In the genomic region with DNA sequence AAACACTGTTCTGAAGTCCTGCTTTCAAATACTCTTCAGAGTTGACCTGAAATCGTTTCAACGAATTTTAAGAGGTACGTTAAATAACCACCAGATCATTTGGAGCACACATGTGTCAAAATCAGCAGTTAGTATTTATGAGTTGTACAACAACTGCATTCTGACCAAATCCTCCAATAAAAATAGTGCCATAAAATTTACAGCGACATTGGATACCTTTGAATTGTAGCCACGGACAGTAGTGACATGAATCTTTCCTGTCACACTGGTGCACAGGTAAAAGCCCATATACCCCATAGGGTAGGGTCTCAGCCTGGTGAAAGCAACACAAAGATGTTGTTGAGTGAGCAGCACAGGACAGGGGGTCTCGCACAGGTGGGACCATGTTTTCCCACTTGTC, we compare ENCODE assay signal across 1 cellular context.
A peak's percentile ranks its signal among the peaks of the same experiment; 100 is the strongest.
TF ChIP-seq lines count a peak whose summit lies in the region.

No MANE protein-coding gene starts in this region.

TF ChIP-seq in HEK293, 187 proteins besides CTCF, POLR2A, EP300 and RAD21 (continued from another document and continues in another):
- TF ChIP-seq, protein P1, sequence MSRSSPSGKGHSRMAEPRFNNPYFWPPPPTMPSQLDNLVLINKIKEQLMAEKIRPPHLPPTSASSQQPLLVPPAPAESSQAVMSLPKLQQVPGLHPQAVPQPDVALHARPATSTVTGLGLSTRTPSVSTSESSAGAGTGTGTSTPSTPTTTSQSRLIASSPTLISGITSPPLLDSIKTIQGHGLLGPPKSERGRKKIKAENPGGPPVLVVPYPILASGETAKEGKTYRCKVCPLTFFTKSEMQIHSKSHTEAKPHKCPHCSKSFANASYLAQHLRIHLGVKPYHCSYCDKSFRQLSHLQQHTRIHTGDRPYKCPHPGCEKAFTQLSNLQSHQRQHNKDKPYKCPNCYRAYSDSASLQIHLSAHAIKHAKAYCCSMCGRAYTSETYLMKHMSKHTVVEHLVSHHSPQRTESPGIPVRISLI (tag by site-specific recombination; IDR thresholded peaks at IDR 0.05) = no peak
- TF ChIP-seq, protein P2, sequence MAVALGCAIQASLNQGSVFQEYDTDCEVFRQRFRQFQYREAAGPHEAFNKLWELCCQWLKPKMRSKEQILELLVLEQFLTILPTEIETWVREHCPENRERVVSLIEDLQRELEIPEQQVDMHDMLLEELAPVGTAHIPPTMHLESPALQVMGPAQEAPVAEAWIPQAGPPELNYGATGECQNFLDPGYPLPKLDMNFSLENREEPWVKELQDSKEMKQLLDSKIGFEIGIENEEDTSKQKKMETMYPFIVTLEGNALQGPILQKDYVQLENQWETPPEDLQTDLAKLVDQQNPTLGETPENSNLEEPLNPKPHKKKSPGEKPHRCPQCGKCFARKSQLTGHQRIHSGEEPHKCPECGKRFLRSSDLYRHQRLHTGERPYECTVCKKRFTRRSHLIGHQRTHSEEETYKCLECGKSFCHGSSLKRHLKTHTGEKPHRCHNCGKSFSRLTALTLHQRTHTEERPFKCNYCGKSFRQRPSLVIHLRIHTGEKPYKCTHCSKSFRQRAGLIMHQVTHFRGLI (tag by site-specific recombination; IDR thresholded peaks at IDR 0.05) = no peak
- TF ChIP-seq SP2 (tag by site-specific recombination; IDR thresholded peaks at IDR 0.05) (no peak), ZNF423 (tag by site-specific recombination; IDR thresholded peaks at IDR 0.05) (no peak), ZNF555 (tag by site-specific recombination; conservative IDR thresholded peaks at IDR 0.05) (no peak), MZF1 (tag by site-specific recombination; IDR thresholded peaks at IDR 0.05; ENCODE audit: borderline replicate concordance) (no peak), ZNF747 (tag by site-specific recombination; IDR thresholded peaks at IDR 0.05) (no peak), ZNF391 (tag by site-specific recombination; IDR thresholded peaks at IDR 0.05; ENCODE audit: borderline replicate concordance, low read depth) (no peak), ZNF677 (tag by site-specific recombination; IDR thresholded peaks at IDR 0.05) (no peak), ZNF596 (tag by site-specific recombination; IDR thresholded peaks at IDR 0.05) (no peak), ZNF157 (tag by site-specific recombination; IDR thresholded peaks at IDR 0.05) (no peak), ZNF302 (tag by site-specific recombination; IDR thresholded peaks at IDR 0.05; ENCODE audit: low read depth) (no peak), ZNF404 (tag by site-specific recombination; IDR thresholded peaks at IDR 0.05) (no peak), ZNF132 (tag by site-specific recombination; IDR thresholded peaks at IDR 0.05; ENCODE audit: borderline replicate concordance) (no peak), ZSCAN23 (tag by site-specific recombination; IDR thresholded peaks at IDR 0.05) (no peak), ZNF660 (tag by site-specific recombination; IDR thresholded peaks at IDR 0.05) (no peak), KLF10 (tag by site-specific recombination; IDR thresholded peaks at IDR 0.05) (peak; percentile 15; the same call in 1 of the 2 replicates), ZNF146 (tag by site-specific recombination; IDR thresholded peaks at IDR 0.05) (no peak), ZNF354C (tag by site-specific recombination; IDR thresholded peaks at IDR 0.05; ENCODE audit: borderline replicate concordance, low read depth) (no peak), SP3 (tag by site-specific recombination; IDR thresholded peaks at IDR 0.05) (no peak), ZNF521 (tag by site-specific recombination; IDR thresholded peaks at IDR 0.05) (no peak), ZNF792 (tag by site-specific recombination; IDR thresholded peaks at IDR 0.05) (no peak), ZBTB8A (tag by site-specific recombination; IDR thresholded peaks at IDR 0.05) (no peak; the same call in 1 of the 2 replicates), ZNF48 (tag by site-specific recombination; IDR thresholded peaks at IDR 0.05) (no peak), YY2 (tag by site-specific recombination; IDR thresholded peaks at IDR 0.05) (no peak), ZNF785 (tag by site-specific recombination; IDR thresholded peaks at IDR 0.05) (no peak), ZNF16 (tag by site-specific recombination; IDR thresholded peaks at IDR 0.05; ENCODE audit: low read depth) (no peak), OSR2 (tag by site-specific recombination; IDR thresholded peaks at IDR 0.05) (peak; percentile 70; the same call in 1 of the 2 replicates), MEIS1 (CRISPR knock-in tag; IDR thresholded peaks at IDR 0.05; ENCODE audit: borderline replicate concordance) (no peak), TCF7L2 (IDR thresholded peaks at IDR 0.05; ENCODE audit: borderline replicate concordance, low read depth, low read length) (no peak), ZNF140 (tag by site-specific recombination; IDR thresholded peaks at IDR 0.05) (no peak), ZNF2 (tag by site-specific recombination; IDR thresholded peaks at IDR 0.05) (no peak), ZNF426 (tag by site-specific recombination; IDR thresholded peaks at IDR 0.05) (no peak), ZBTB48 (tag by site-specific recombination; IDR thresholded peaks at IDR 0.05) (no peak), ZEB2 (tag by site-specific recombination; IDR thresholded peaks at IDR 0.05) (0 out of 2 replicates have a peak, but pooled peaks have one; percentile 25), ZNF529 (tag by site-specific recombination; IDR thresholded peaks at IDR 0.05; ENCODE audit: insufficient replicate concordance) (no peak), ZNF623 (tag by site-specific recombination; IDR thresholded peaks at IDR 0.05) (no peak), HOXA7 (CRISPR knock-in tag; IDR thresholded peaks at IDR 0.05; ENCODE audit: borderline replicate concordance) (no peak), TRIM28 (IDR thresholded peaks at IDR 0.05; ENCODE audit: borderline replicate concordance, low read length) (no peak), BCL11A (tag by site-specific recombination; IDR thresholded peaks at IDR 0.05; ENCODE audit: low read depth) (peak; percentile 49; the same call in 1 of the 2 replicates)
- TF ChIP-seq, protein P3, sequence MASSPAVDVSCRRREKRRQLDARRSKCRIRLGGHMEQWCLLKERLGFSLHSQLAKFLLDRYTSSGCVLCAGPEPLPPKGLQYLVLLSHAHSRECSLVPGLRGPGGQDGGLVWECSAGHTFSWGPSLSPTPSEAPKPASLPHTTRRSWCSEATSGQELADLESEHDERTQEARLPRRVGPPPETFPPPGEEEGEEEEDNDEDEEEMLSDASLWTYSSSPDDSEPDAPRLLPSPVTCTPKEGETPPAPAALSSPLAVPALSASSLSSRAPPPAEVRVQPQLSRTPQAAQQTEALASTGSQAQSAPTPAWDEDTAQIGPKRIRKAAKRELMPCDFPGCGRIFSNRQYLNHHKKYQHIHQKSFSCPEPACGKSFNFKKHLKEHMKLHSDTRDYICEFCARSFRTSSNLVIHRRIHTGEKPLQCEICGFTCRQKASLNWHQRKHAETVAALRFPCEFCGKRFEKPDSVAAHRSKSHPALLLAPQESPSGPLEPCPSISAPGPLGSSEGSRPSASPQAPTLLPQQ (tag by site-specific recombination; IDR thresholded peaks at IDR 0.05) = peak; percentile 58; the same call in 1 of the 2 replicates
- TF ChIP-seq, protein P4, sequence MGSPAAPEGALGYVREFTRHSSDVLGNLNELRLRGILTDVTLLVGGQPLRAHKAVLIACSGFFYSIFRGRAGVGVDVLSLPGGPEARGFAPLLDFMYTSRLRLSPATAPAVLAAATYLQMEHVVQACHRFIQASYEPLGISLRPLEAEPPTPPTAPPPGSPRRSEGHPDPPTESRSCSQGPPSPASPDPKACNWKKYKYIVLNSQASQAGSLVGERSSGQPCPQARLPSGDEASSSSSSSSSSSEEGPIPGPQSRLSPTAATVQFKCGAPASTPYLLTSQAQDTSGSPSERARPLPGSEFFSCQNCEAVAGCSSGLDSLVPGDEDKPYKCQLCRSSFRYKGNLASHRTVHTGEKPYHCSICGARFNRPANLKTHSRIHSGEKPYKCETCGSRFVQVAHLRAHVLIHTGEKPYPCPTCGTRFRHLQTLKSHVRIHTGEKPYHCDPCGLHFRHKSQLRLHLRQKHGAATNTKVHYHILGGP (tag by site-specific recombination; IDR thresholded peaks at IDR 0.05) = 0 out of 2 replicates have a peak, but pooled peaks have one; percentile 32
- TF ChIP-seq, protein P5, sequence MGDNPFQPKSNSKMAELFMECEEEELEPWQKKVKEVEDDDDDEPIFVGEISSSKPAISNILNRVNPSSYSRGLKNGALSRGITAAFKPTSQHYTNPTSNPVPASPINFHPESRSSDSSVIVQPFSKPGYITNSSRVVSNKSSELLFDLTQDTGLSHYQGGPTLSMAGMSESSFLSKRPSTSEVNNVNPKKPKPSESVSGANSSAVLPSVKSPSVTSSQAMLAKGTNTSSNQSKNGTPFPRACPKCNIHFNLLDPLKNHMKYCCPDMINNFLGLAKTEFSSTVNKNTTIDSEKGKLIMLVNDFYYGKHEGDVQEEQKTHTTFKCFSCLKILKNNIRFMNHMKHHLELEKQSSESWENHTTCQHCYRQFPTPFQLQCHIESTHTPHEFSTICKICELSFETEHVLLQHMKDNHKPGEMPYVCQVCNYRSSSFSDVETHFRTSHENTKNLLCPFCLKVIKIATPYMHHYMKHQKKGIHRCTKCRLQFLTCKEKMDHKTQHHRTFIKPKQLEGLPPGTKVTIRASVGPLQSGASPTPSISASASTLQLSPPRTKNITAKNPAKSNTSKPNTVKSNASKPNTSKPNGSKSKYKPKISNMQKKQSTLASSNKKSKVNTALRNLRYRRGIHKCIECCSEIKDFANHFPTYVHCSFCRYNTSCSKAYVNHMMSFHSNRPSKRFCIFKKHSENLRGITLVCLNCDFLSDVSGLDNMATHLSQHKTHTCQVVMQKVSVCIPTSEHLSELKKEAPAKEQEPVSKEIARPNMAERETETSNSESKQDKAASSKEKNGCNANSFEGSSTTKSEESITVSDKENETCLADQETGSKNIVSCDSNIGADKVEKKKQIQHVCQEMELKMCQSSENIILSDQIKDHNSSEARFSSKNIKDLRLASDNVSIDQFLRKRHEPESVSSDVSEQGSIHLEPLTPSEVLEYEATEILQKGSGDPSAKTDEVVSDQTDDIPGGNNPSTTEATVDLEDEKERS (tag by site-specific recombination; IDR thresholded peaks at IDR 0.05) = no peak
- TF ChIP-seq, protein P6, sequence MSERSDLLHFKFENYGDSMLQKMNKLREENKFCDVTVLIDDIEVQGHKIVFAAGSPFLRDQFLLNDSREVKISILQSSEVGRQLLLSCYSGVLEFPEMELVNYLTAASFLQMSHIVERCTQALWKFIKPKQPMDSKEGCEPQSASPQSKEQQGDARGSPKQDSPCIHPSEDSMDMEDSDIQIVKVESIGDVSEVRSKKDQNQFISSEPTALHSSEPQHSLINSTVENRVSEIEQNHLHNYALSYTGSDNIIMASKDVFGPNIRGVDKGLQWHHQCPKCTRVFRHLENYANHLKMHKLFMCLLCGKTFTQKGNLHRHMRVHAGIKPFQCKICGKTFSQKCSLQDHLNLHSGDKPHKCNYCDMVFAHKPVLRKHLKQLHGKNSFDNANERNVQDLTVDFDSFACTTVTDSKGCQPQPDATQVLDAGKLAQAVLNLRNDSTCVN (tag by site-specific recombination; optimal IDR thresholded peaks at IDR 0.05) = no peak
- TF ChIP-seq, protein P7, sequence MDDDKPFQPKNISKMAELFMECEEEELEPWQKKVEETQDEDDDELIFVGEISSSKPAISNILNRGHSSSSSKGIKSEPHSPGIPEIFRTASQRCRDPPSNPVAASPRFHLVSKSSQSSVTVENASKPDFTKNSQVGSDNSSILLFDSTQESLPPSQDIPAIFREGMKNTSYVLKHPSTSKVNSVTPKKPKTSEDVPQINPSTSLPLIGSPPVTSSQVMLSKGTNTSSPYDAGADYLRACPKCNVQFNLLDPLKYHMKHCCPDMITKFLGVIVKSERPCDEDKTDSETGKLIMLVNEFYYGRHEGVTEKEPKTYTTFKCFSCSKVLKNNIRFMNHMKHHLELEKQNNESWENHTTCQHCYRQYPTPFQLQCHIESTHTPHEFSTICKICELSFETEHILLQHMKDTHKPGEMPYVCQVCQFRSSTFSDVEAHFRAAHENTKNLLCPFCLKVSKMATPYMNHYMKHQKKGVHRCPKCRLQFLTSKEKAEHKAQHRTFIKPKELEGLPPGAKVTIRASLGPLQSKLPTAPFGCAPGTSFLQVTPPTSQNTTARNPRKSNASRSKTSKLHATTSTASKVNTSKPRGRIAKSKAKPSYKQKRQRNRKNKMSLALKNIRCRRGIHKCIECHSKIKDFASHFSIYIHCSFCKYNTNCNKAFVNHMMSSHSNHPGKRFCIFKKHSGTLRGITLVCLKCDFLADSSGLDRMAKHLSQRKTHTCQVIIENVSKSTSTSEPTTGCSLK (tag by site-specific recombination; IDR thresholded peaks at IDR 0.05) = no peak
- TF ChIP-seq, protein P8, sequence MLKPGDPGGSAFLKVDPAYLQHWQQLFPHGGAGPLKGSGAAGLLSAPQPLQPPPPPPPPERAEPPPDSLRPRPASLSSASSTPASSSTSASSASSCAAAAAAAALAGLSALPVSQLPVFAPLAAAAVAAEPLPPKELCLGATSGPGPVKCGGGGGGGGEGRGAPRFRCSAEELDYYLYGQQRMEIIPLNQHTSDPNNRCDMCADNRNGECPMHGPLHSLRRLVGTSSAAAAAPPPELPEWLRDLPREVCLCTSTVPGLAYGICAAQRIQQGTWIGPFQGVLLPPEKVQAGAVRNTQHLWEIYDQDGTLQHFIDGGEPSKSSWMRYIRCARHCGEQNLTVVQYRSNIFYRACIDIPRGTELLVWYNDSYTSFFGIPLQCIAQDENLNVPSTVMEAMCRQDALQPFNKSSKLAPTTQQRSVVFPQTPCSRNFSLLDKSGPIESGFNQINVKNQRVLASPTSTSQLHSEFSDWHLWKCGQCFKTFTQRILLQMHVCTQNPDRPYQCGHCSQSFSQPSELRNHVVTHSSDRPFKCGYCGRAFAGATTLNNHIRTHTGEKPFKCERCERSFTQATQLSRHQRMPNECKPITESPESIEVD (tag by site-specific recombination; IDR thresholded peaks at IDR 0.05) = peak; percentile 74
- TF ChIP-seq, protein P9, sequence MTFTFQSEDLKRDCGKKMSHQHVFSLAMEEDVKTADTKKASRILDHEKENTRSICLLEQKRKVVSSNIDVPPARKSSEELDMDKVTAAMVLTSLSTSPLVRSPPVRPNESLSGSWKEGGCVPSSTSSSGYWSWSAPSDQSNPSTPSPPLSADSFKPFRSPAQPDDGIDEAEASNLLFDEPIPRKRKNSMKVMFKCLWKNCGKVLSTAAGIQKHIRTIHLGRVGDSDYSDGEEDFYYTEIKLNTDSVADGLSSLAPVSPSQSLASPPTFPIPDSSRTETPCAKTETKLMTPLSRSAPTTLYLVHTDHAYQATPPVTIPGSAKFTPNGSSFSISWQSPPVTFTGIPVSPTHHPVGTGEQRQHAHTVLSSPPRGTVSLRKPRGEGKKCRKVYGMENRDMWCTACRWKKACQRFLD (tag by site-specific recombination; IDR thresholded peaks at IDR 0.05) = no peak
- TF ChIP-seq, protein P10, sequence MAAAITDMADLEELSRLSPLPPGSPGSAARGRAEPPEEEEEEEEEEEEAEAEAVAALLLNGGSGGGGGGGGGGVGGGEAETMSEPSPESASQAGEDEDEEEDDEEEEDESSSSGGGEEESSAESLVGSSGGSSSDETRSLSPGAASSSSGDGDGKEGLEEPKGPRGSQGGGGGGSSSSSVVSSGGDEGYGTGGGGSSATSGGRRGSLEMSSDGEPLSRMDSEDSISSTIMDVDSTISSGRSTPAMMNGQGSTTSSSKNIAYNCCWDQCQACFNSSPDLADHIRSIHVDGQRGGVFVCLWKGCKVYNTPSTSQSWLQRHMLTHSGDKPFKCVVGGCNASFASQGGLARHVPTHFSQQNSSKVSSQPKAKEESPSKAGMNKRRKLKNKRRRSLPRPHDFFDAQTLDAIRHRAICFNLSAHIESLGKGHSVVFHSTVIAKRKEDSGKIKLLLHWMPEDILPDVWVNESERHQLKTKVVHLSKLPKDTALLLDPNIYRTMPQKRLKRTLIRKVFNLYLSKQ (tag by site-specific recombination; IDR thresholded peaks at IDR 0.05; ENCODE audit: borderline replicate concordance) = no peak
- TF ChIP-seq, protein P11, sequence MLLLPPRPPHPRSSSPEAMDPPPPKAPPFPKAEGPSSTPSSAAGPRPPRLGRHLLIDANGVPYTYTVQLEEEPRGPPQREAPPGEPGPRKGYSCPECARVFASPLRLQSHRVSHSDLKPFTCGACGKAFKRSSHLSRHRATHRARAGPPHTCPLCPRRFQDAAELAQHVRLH (tag by site-specific recombination; IDR thresholded peaks at IDR 0.05) = no peak
